1 cellular context compared by ENCODE assay signal in the genomic region with DNA sequence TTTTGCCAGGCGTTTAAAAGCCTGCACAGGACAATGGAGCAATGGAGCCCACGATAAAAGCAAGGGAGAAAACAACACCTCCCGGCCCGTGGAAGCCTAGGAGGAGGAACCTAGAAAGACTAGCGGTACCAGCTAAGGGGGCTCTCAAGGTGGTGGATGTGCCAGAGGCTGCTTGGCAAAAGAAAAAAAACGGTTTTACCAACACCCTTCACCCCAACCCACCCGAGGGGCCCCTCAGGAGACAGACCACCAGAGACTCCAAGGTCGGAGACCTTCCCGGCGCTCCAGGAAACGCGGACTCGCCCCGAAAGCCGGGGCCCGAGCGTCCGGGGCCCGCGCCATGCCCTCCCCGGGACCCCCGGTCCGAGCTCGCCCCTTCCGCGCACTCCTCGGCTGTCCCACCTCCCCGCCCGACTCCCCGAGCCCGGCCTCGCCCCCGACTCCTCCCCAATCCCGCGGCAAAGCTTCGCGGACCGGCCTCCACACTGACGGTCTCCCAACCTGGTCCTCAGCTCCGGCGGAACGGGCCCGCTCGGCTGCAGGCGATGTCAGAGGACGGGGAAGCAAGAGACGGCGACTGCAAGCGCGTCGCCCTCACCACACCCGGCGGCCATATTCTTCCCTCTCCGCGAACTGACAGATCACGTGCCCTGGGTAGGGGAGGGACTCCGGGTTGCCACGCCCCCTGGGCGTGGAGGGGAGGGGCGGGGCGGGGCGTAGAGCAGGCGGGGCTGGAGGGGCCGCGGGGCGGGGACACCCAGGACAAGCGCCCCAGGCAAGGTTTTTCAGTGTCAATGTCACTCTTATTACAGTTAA.
TF ChIP-seq lines count a peak whose summit lies in the region.

A gene (minus strand): TSS at position 635 of the 816 bp plus-strand sequence. CDS start 10,520 bp downstream, outside the sequence.

TF ChIP-seq in HepG2, 621 proteins besides CTCF, POLR2A, EP300 and RAD21 (continued from another document and continues in another):
- TF ChIP-seq, protein P1, sequence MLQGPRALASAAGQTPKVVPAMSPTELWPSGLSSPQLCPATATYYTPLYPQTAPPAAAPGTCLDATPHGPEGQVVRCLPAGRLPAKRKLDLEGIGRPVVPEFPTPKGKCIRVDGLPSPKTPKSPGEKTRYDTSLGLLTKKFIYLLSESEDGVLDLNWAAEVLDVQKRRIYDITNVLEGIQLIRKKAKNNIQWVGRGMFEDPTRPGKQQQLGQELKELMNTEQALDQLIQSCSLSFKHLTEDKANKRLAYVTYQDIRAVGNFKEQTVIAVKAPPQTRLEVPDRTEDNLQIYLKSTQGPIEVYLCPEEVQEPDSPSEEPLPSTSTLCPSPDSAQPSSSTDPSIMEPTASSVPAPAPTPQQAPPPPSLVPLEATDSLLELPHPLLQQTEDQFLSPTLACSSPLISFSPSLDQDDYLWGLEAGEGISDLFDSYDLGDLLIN (CRISPR knock-in tag; IDR thresholded peaks at IDR 0.05; ENCODE audit: borderline replicate concordance) = 0 out of 2 replicates have a peak, but pooled peaks have one; percentile 34
- TF ChIP-seq ZNF713 (CRISPR knock-in tag; IDR thresholded peaks at IDR 0.05) (no peak), ZNF672 (CRISPR knock-in tag; IDR thresholded peaks at IDR 0.05) (0 out of 2 replicates have a peak, but pooled peaks have one; percentile 34), SIN3B (IDR thresholded peaks at IDR 0.05; ENCODE audit: low read length) (0 out of 2 replicates have a peak, but pooled peaks have one; percentile 55), HOXA7 (CRISPR knock-in tag; IDR thresholded peaks at IDR 0.05) (no peak), ATF7 (IDR thresholded peaks at IDR 0.05) (no peak), ATF7 (CRISPR knock-in tag; IDR thresholded peaks at IDR 0.05) (0 out of 2 replicates have a peak, but pooled peaks have one; percentile 41), ZNF354B (CRISPR knock-in tag; IDR thresholded peaks at IDR 0.05) (no peak), PPARG (CRISPR knock-in tag; conservative IDR thresholded peaks at IDR 0.05) (no peak), ZNF746 (CRISPR knock-in tag; IDR thresholded peaks at IDR 0.05) (no peak), POLR2AphosphoS5 (IDR thresholded peaks at IDR 0.05; ENCODE audit: low read depth, low read length) (peak; percentile 95), ZNF556 (CRISPR knock-in tag; IDR thresholded peaks at IDR 0.05; ENCODE audit: borderline replicate concordance) (peak; percentile 87; the same call in 1 of the 2 replicates), NCOA5 (CRISPR knock-in tag; IDR thresholded peaks at IDR 0.05) (no peak)
- TF ChIP-seq, protein P2, sequence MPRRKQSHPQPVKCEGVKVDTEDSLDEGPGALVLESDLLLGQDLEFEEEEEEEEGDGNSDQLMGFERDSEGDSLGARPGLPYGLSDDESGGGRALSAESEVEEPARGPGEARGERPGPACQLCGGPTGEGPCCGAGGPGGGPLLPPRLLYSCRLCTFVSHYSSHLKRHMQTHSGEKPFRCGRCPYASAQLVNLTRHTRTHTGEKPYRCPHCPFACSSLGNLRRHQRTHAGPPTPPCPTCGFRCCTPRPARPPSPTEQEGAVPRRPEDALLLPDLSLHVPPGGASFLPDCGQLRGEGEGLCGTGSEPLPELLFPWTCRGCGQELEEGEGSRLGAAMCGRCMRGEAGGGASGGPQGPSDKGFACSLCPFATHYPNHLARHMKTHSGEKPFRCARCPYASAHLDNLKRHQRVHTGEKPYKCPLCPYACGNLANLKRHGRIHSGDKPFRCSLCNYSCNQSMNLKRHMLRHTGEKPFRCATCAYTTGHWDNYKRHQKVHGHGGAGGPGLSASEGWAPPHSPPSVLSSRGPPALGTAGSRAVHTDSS (CRISPR knock-in tag; conservative IDR thresholded peaks at IDR 0.05) = no peak
- TF ChIP-seq, protein P3, sequence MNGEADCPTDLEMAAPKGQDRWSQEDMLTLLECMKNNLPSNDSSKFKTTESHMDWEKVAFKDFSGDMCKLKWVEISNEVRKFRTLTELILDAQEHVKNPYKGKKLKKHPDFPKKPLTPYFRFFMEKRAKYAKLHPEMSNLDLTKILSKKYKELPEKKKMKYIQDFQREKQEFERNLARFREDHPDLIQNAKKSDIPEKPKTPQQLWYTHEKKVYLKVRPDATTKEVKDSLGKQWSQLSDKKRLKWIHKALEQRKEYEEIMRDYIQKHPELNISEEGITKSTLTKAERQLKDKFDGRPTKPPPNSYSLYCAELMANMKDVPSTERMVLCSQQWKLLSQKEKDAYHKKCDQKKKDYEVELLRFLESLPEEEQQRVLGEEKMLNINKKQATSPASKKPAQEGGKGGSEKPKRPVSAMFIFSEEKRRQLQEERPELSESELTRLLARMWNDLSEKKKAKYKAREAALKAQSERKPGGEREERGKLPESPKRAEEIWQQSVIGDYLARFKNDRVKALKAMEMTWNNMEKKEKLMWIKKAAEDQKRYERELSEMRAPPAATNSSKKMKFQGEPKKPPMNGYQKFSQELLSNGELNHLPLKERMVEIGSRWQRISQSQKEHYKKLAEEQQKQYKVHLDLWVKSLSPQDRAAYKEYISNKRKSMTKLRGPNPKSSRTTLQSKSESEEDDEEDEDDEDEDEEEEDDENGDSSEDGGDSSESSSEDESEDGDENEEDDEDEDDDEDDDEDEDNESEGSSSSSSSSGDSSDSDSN (CRISPR knock-in tag; IDR thresholded peaks at IDR 0.05) = peak; percentile 67; the same call in 1 of the 2 replicates
- TF ChIP-seq, protein P4, sequence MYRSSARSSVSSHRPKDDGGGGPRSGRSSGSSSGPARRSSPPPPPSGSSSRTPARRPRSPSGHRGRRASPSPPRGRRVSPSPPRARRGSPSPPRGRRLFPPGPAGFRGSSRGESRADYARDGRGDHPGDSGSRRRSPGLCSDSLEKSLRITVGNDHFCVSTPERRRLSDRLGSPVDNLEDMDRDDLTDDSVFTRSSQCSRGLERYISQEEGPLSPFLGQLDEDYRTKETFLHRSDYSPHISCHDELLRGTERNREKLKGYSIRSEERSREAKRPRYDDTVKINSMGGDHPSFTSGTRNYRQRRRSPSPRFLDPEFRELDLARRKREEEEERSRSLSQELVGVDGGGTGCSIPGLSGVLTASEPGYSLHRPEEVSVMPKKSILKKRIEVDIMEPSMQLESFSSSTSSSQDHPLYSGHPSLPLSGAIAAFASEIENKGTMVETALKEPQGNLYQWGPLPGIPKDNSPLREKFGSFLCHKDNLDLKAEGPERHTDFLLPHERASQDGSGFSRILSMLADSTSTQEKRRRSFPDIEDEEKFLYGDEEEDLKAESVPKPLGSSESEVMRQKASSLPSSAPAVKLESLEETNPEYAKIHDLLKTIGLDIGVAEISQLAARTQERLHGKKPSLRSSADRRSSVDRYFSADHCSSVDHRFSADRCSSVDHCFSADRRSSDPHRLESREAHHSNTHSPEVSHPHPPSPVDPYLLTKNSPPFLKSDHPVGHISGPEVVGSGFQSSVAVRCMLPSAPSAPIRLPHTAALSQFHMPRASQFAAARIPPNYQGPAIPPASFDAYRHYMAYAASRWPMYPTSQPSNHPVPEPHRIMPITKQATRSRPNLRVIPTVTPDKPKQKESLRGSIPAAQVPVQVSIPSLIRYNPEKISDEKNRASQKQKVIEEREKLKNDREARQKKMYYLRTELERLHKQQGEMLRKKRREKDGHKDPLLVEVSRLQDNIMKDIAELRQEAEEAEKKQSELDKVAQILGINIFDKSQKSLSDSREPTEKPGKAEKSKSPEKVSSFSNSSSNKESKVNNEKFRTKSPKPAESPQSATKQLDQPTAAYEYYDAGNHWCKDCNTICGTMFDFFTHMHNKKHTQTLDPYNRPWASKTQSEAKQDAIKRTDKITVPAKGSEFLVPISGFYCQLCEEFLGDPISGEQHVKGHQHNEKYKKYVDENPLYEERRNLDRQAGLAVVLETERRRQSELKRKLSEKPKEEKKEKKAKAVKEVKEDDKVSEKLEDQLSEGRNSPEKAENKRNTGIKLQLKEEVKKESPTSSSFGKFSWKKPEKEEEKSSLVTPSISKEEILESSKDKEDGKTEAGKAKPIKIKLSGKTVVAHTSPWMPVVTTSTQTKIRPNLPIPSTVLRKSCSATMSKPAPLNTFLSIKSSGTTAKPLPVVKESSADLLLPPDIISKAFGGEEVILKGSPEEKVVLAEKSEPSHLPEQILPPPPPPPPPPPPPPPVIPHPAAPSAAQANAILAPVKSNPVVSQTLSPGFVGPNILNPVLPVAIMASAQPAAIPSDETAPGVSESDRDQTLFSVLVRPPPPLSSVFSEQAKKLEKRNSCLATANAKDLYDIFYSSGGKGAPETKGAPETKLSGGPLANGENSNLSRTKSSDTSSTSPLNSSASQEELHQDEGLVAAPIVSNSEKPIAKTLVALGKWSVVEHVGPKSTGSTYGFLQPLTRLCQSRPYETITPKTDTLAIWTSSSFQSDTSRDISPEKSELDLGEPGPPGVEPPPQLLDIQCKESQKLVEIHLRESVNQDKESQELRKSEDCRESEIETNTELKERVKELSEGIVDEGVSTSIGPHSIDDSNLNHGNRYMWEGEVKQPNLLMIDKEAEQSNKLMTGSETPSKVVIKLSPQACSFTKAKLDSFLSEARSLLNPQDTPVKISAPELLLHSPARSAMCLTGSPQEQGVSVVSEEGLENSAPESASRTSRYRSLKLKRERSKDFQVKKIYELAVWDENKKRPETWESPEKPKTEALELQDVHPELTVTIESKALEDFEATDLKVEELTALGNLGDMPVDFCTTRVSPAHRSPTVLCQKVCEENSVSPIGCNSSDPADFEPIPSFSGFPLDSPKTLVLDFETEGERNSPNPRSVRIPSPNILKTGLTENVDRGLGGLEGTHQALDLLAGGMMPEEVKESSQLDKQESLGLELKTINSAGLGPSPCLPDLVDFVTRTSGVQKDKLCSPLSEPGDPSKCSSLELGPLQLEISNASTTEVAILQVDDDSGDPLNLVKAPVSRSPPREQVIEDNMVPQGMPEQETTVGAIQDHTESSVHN (CRISPR knock-in tag; IDR thresholded peaks at IDR 0.05) = no peak
- TF ChIP-seq, protein P5, sequence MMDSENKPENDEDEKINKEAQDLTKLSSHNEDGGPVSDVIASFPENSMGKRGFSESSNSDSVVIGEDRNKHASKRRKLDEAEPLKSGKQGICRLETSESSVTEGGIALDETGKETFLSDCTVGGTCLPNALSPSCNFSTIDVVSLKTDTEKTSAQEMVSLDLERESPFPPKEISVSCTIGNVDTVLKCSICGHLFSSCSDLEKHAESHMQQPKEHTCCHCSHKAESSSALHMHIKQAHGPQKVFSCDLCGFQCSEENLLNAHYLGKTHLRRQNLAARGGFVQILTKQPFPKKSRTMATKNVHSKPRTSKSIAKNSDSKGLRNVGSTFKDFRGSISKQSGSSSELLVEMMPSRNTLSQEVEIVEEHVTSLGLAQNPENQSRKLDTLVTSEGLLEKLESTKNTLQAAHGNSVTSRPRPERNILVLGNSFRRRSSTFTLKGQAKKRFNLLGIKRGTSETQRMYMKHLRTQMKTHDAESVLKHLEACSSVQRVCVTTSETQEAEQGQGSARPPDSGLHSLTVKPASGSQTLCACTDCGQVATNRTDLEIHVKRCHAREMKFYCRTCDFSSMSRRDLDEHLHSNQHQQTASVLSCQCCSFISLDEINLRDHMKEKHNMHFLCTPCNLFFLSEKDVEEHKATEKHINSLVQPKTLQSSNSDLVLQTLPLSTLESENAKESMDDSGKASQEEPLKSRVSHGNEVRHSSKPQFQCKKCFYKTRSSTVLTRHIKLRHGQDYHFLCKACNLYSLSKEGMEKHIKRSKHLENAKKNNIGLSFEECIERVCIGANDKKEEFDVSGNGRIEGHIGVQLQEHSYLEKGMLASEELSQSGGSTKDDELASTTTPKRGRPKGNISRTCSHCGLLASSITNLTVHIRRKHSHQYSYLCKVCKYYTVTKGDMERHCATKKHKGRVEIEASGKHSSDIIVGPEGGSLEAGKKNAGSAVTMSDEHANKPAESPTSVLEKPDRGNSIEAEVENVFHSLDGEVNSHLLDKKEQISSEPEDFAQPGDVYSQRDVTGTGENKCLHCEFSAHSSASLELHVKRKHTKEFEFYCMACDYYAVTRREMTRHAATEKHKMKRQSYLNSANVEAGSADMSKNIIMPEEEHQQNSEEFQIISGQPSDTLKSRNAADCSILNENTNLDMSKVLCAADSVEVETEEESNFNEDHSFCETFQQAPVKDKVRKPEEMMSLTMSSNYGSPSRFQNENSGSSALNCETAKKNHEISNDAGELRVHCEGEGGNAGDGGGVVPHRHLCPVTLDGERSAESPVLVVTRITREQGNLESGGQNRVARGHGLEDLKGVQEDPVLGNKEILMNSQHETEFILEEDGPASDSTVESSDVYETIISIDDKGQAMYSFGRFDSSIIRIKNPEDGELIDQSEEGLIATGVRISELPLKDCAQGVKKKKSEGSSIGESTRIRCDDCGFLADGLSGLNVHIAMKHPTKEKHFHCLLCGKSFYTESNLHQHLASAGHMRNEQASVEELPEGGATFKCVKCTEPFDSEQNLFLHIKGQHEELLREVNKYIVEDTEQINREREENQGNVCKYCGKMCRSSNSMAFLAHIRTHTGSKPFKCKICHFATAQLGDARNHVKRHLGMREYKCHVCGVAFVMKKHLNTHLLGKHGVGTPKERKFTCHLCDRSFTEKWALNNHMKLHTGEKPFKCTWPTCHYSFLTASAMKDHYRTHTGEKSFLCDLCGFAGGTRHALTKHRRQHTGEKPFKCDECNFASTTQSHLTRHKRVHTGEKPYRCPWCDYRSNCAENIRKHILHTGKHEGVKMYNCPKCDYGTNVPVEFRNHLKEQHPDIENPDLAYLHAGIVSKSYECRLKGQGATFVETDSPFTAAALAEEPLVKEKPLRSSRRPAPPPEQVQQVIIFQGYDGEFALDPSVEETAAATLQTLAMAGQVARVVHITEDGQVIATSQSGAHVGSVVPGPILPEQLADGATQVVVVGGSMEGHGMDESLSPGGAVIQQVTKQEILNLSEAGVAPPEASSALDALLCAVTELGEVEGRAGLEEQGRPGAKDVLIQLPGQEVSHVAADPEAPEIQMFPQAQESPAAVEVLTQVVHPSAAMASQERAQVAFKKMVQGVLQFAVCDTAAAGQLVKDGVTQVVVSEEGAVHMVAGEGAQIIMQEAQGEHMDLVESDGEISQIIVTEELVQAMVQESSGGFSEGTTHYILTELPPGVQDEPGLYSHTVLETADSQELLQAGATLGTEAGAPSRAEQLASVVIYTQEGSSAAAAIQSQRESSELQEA (CRISPR knock-in tag; IDR thresholded peaks at IDR 0.05; ENCODE audit: not compliant biosample characterization) = peak; percentile 70
- TF ChIP-seq, protein P6, sequence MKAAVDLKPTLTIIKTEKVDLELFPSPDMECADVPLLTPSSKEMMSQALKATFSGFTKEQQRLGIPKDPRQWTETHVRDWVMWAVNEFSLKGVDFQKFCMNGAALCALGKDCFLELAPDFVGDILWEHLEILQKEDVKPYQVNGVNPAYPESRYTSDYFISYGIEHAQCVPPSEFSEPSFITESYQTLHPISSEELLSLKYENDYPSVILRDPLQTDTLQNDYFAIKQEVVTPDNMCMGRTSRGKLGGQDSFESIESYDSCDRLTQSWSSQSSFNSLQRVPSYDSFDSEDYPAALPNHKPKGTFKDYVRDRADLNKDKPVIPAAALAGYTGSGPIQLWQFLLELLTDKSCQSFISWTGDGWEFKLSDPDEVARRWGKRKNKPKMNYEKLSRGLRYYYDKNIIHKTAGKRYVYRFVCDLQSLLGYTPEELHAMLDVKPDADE (CRISPR knock-in tag; IDR thresholded peaks at IDR 0.05) = no peak
- TF ChIP-seq, protein P7, sequence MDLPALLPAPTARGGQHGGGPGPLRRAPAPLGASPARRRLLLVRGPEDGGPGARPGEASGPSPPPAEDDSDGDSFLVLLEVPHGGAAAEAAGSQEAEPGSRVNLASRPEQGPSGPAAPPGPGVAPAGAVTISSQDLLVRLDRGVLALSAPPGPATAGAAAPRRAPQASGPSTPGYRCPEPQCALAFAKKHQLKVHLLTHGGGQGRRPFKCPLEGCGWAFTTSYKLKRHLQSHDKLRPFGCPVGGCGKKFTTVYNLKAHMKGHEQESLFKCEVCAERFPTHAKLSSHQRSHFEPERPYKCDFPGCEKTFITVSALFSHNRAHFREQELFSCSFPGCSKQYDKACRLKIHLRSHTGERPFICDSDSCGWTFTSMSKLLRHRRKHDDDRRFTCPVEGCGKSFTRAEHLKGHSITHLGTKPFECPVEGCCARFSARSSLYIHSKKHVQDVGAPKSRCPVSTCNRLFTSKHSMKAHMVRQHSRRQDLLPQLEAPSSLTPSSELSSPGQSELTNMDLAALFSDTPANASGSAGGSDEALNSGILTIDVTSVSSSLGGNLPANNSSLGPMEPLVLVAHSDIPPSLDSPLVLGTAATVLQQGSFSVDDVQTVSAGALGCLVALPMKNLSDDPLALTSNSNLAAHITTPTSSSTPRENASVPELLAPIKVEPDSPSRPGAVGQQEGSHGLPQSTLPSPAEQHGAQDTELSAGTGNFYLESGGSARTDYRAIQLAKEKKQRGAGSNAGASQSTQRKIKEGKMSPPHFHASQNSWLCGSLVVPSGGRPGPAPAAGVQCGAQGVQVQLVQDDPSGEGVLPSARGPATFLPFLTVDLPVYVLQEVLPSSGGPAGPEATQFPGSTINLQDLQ (CRISPR knock-in tag; IDR thresholded peaks at IDR 0.05) = no peak
